19 cellular contexts compared by ENCODE assay signal in the genomic region with DNA sequence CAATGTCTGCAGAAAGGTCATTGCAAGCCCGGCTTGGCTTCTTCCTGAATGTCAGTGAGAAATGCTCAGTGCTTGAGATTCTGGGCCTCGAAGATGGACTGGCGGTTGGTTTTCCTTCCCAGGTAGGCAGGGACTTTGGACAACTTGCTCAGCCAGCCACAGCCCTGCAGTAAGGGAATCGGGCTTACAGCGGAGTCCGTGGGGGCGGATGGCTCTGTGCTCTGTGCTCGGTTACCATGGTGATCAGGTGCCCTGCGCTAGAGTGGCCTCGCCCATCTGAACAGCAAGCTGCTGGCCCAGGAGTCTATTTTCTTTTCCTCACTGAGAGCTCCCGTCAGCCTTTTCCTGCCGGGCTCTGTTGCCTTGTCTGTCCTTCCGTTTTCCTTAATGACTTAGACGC.
DNase-seq lines count a peak whose midpoint lies in the region; TF ChIP-seq lines count a peak whose summit lies in the region.
"Had no signal": no experiment of that assay in that cellular context is flagged by ENCODE, and none has a peak within 500 bp of the region (broad histone marks: within the 10 kb centered on the region; RNA-seq: fewer than 3 reads in every experiment).

No MANE protein-coding gene starts in this region.

- no peaks in the 10 kb centered on the region for H4K20me1 ChIP-seq in H9 (ENCODE audit: control insufficient read depth, insufficient read depth, insufficient read length)
- peaks cover 17% of the 10 kb centered on the region for H4K20me1 ChIP-seq in neural progenitor cell (ENCODE audit: low read depth)

- no peak overlapping the region for H3K18ac ChIP-seq in H9 (ENCODE audit: insufficient read length, low read depth, low read length)

- TF ChIP-seq CTCF in H9 (conservative IDR thresholded peaks at IDR 0.05) (no peak), endodermal cell (conservative IDR thresholded peaks at IDR 0.05) (no peak), neural progenitor cell (IDR thresholded peaks at IDR 0.05) (no peak), lower leg skin (IDR thresholded peaks at IDR 0.05) (no peak), CD14-positive monocyte (IDR thresholded peaks at IDR 0.05) (no peak), type B pancreatic cell (conservative IDR thresholded peaks at IDR 0.05) (no peak)

- peaks cover 5% of the 10 kb centered on the region for H3F3A ChIP-seq in neural progenitor cell (ENCODE audit: low read depth)

- H3K27me3 ChIP-seq in H9 (ENCODE audit: insufficient read depth, low read length) (no peaks in the 10 kb centered on the region), endodermal cell (ENCODE audit: control insufficient read depth, insufficient read depth, low read length, poor library complexity, severe bottlenecking) (no peaks in the 10 kb centered on the region), neural progenitor cell (no peaks in the 10 kb centered on the region)
- H3K27me3 ChIP-seq: heart right ventricle, suprapubic skin had no signal

- no peak overlapping the region for H4K91ac ChIP-seq in H9 (ENCODE audit: insufficient read length, low read depth, low read length)

- no peak overlapping the region for H2BK5ac ChIP-seq in H9 (ENCODE audit: insufficient read length, low read length)

- H3K79me2 ChIP-seq in H9 (ENCODE audit: insufficient read depth, low read length), result no peaks in the 10 kb centered on the region
- no peaks in the 10 kb centered on the region for H3K79me2 ChIP-seq in neural progenitor cell (ENCODE audit: low read depth)

- H3K4me3 ChIP-seq in endodermal cell (ENCODE audit: low read length), result no peak overlapping the region
- H3K4me3 ChIP-seq in neural progenitor cell, result no peak overlapping the region
- no peak overlapping the region for H3K4me3 ChIP-seq in lower leg skin (ENCODE audit: low read depth, poor library complexity, severe bottlenecking)
- H3K4me3 ChIP-seq: coronary artery, heart right ventricle, suprapubic skin had no signal

- no peak overlapping the region for H2AK5ac ChIP-seq in H9 (ENCODE audit: insufficient read length, low read length)

- H3K36me3 ChIP-seq in endodermal cell (ENCODE audit: control insufficient read depth, insufficient read depth, low read length) (peaks cover 52% of the 10 kb centered on the region), neural progenitor cell (no peaks in the 10 kb centered on the region)

- H3K27ac Mint-ChIP-seq in H9 (peak overlapping the region in 2 of 3 experiments; percentile 58 to 80; a peak in 3 of 7 replicates), endodermal cell (peak overlapping the region; percentile 80), neural progenitor cell (no peak overlapping the region), CD14-positive monocyte (peak overlapping the region in 2 of 7 donors; percentile 32 to 48), type B pancreatic cell (no peak overlapping the region)
- H3K27ac Mint-ChIP-seq: activated naive CD8-positive, alpha-beta T cell treated with anti-CD3 and anti-CD28 coated beads for 36 hours; activated T-helper 1 cell treated with anti-CD3 and anti-CD28 coated beads, Interleukin-12 subunit alpha, Interleukin-12 subunit beta, Interleukin-2, Interleukin-4 antibody, amounts not matched to agents 30 ng/mL and 10 ng/mL and 1 ng/mL, durations not matched to agents 14 hours and 24 hours and 36 hours; CD4-positive, alpha-beta T cell; nephron had no signal

- intact Hi-C loops in lower leg skin (cut with DNase I; ENCODE audit: low total_unique reads) (no loop called here), CD14-positive monocyte (cut with micrococcal nuclease) (no loop called here)

- H3K9me3 ChIP-seq in H9 (ENCODE audit: control insufficient read depth, low read depth, low read length) (no peaks in the 10 kb centered on the region), endodermal cell (ENCODE audit: control insufficient read depth, low read length) (no peaks in the 10 kb centered on the region), neural progenitor cell (ENCODE audit: low read depth) (no peaks in the 10 kb centered on the region)
- H3K9me3 ChIP-seq: heart right ventricle, suprapubic skin had no signal

- H2BK120ac ChIP-seq in H9 (ENCODE audit: low read depth, low read length, poor library complexity, severe bottlenecking), result no peak overlapping the region

- H2BK15ac ChIP-seq in H9 (ENCODE audit: low read depth, low read length), result no peak overlapping the region

- H3K9me3 Mint-ChIP-seq in H9 (no peaks in the 10 kb centered on the region), endodermal cell (no peaks in the 10 kb centered on the region), neural progenitor cell (no peaks in the 10 kb centered on the region), CD14-positive monocyte (peaks cover 0 to 2% (median 0%) of the 10 kb centered on the region in 7 donors), type B pancreatic cell (no peaks in the 10 kb centered on the region)
- H3K9me3 Mint-ChIP-seq: activated naive CD8-positive, alpha-beta T cell treated with anti-CD3 and anti-CD28 coated beads for 36 hours; activated T-helper 1 cell treated with anti-CD3 and anti-CD28 coated beads, Interleukin-12 subunit alpha, Interleukin-12 subunit beta, Interleukin-2, Interleukin-4 antibody, amounts not matched to agents 30 ng/mL and 10 ng/mL and 1 ng/mL, durations not matched to agents 14 hours and 24 hours and 36 hours; CD4-positive, alpha-beta T cell; nephron had no signal

- H2AFZ ChIP-seq in H9 (ENCODE audit: low read length) (no peak overlapping the region), neural progenitor cell (replicated peaks) (no peak overlapping the region)

- H3K56ac ChIP-seq in H9 (ENCODE audit: insufficient read length, low read depth, low read length), result no peak overlapping the region

- no peak overlapping the region for H3K4me2 ChIP-seq in H9 (ENCODE audit: insufficient read depth, insufficient read length, low read length)
- H3K4me2 ChIP-seq in neural progenitor cell, result no peak overlapping the region

- DNase-seq in H9 (no peak), NCI-H526 (lab: John Stamatoyannopoulos, UW) (peak; percentile 26 to 59), endodermal cell (no peak), neural progenitor cell (ENCODE audit: low spot score) (peak; percentile 60), hepatic stellate cell (ENCODE audit: low spot score) (no peak), lower leg skin (ENCODE audit: low spot score in 2 of 2) (no peak), CD14-positive monocyte (ENCODE audit: low spot score) (no peak), type B pancreatic cell (ENCODE audit: extremely low spot score, unreplicated experiment) (no peak)
- DNase-seq: activated naive CD8-positive, alpha-beta T cell treated with anti-CD3 and anti-CD28 coated beads for 36 hours; CD4-positive, alpha-beta T cell; heart right ventricle; NCI-H1436; NCI-H226; RPMI8226; stimulated activated CD4-positive, alpha-beta T cell treated with anti-CD3 and anti-CD28 coated beads, Interleukin-12 subunit alpha, Interleukin-12 subunit beta, amount 100 ng/mL, for 4 hours had no signal

- no peak overlapping the region for H3T11ph ChIP-seq in H9 (ENCODE audit: low read length)

- no peak overlapping the region for H2BK20ac ChIP-seq in H9 (ENCODE audit: low read depth, low read length, poor library complexity, severe bottlenecking)

- no peak overlapping the region for H3K23ac ChIP-seq in H9 (ENCODE audit: insufficient read length, low read depth, low read length)

- no peak overlapping the region for H4K5ac ChIP-seq in H9 (ENCODE audit: insufficient read length, low read depth, low read length)

- H3K4me1 ChIP-seq in H9 (ENCODE audit: insufficient read depth, low read length), result no peaks in the 10 kb centered on the region
- no peaks in the 10 kb centered on the region for H3K4me1 ChIP-seq in endodermal cell (ENCODE audit: control insufficient read depth, insufficient read depth, low read length)
- H3K4me1 ChIP-seq in neural progenitor cell, result peaks cover 7% of the 10 kb centered on the region
- H3K4me1 ChIP-seq: suprapubic skin had no signal

- H3K27ac ChIP-seq in H9 (ENCODE audit: insufficient read length, low read depth, low read length), result no peak overlapping the region
- no peak overlapping the region for H3K27ac ChIP-seq in endodermal cell (ENCODE audit: low read depth, low read length)
- no peak overlapping the region for H3K27ac ChIP-seq in neural progenitor cell
- H3K27ac ChIP-seq: coronary artery, heart right ventricle, suprapubic skin had no signal

- H3K14ac ChIP-seq in H9 (ENCODE audit: insufficient read depth, low read length), result no peak overlapping the region

- peaks cover 4 to 6% of the 10 kb centered on the region in 2 experiments for H3K4me1 Mint-ChIP-seq in H9
- no peaks in the 10 kb centered on the region for H3K4me1 Mint-ChIP-seq in endodermal cell
- H3K4me1 Mint-ChIP-seq in neural progenitor cell, result peaks cover 9% of the 10 kb centered on the region
- no peaks in the 10 kb centered on the region for H3K4me1 Mint-ChIP-seq in CD14-positive monocyte
- peaks cover 9% of the 10 kb centered on the region for H3K4me1 Mint-ChIP-seq in type B pancreatic cell (ENCODE audit: unreplicated experiment)
- H3K4me1 Mint-ChIP-seq: activated naive CD8-positive, alpha-beta T cell treated with anti-CD3 and anti-CD28 coated beads for 36 hours had no signal

- H3K79me1 ChIP-seq in H9 (ENCODE audit: insufficient read depth, low read depth, low read length, poor library complexity, severe bottlenecking), result no peaks in the 10 kb centered on the region

- H3K4ac ChIP-seq in H9 (ENCODE audit: low read depth, low read length), result no peak overlapping the region

- no peak overlapping the region for H4K8ac ChIP-seq in H9 (replicated peaks; ENCODE audit: insufficient read length, low read depth, low read length)

- H3K4me3 Mint-ChIP-seq in H9 (no peak overlapping the region), endodermal cell (no peak overlapping the region), neural progenitor cell (no peak overlapping the region), CD14-positive monocyte (no peak overlapping the region), type B pancreatic cell (no peak overlapping the region)
- H3K4me3 Mint-ChIP-seq: activated naive CD8-positive, alpha-beta T cell treated with anti-CD3 and anti-CD28 coated beads for 36 hours; activated T-helper 1 cell treated with anti-CD3 and anti-CD28 coated beads, Interleukin-12 subunit alpha, Interleukin-12 subunit beta, Interleukin-2, Interleukin-4 antibody, amounts not matched to agents 30 ng/mL and 10 ng/mL and 1 ng/mL, durations not matched to agents 14 hours and 24 hours and 36 hours; CD4-positive, alpha-beta T cell; nephron had no signal

- H3K9ac ChIP-seq in H9 (ENCODE audit: extremely low read depth, insufficient read length, low read length) (no peak overlapping the region), endodermal cell (ENCODE audit: extremely low read depth, low read length, poor library complexity, severe bottlenecking) (no peak overlapping the region), neural progenitor cell (no peak overlapping the region)

- H3K27me3 Mint-ChIP-seq in H9 (ENCODE audit: low read depth) (no peaks in the 10 kb centered on the region), endodermal cell (ENCODE audit: insufficient read depth) (no peaks in the 10 kb centered on the region), neural progenitor cell (ENCODE audit: insufficient read depth, low read depth) (peaks cover 5% of the 10 kb centered on the region), CD14-positive monocyte (ENCODE audit: low read depth in 3 of 3) (peaks cover 0 to 2% (median 0%) of the 10 kb centered on the region in 3 donors), type B pancreatic cell (no peaks in the 10 kb centered on the region)
- H3K27me3 Mint-ChIP-seq: activated naive CD8-positive, alpha-beta T cell treated with anti-CD3 and anti-CD28 coated beads for 36 hours; CD4-positive, alpha-beta T cell had no signal

- no CpG with 5 or more reads among the region's 14 CpGs for WGBS in H9 (ENCODE audit: extremely low coverage, insufficient read length, low lambda C conversion rate)
- 92% methylated on average over 14 of the region's 14 CpGs for WGBS in endodermal cell (ENCODE audit: insufficient coverage in 1 of 2, insufficient read length in 1 of 2), 2 experiments
- WGBS in lower leg skin, 2 donors, result 86 to 89% methylated on average over 14 of the region's 14 CpGs

- TF ChIP-seq POLR2A in lower leg skin (IDR thresholded peaks at IDR 0.05), result no peak

- no peak overlapping the region for H2BK12ac ChIP-seq in H9 (ENCODE audit: insufficient read length, low read depth, low read length)

- H3K36me3 Mint-ChIP-seq in H9 (ENCODE audit: insufficient read depth in 1 of 3, low read depth in 3 of 3) (peaks cover 24 to 77% (median 53%) of the 10 kb centered on the region in 3 experiments; a peak in 6 of 7 replicates), endodermal cell (ENCODE audit: low read depth) (peaks cover 76% of the 10 kb centered on the region), neural progenitor cell (peaks cover 20% of the 10 kb centered on the region), CD14-positive monocyte (peaks cover 82 to 99% of the 10 kb centered on the region in 2 donors), type B pancreatic cell (peaks cover 8% of the 10 kb centered on the region)

- H3K23me2 ChIP-seq in H9 (ENCODE audit: insufficient read length, low read depth, low read length, poor library complexity, severe bottlenecking), result no peaks in the 10 kb centered on the region

Comparison
In these comparisons a context has a peak if more than half of its experiments do, and no peak if none do; other contexts are left out.
1. DNase-seq: peak in NCI-H526 (2 of 2) and neural progenitor cell (single experiment); none in H9 (single experiment), endodermal cell (single experiment), hepatic stellate cell (single experiment), lower leg skin (0 of 2), CD14-positive monocyte (single experiment) and type B pancreatic cell (single experiment).
2. H3K27ac Mint-ChIP-seq: peak in H9 (2 of 3) and endodermal cell (single experiment); none in neural progenitor cell (single experiment) and type B pancreatic cell (single experiment).